In the genomic region with DNA sequence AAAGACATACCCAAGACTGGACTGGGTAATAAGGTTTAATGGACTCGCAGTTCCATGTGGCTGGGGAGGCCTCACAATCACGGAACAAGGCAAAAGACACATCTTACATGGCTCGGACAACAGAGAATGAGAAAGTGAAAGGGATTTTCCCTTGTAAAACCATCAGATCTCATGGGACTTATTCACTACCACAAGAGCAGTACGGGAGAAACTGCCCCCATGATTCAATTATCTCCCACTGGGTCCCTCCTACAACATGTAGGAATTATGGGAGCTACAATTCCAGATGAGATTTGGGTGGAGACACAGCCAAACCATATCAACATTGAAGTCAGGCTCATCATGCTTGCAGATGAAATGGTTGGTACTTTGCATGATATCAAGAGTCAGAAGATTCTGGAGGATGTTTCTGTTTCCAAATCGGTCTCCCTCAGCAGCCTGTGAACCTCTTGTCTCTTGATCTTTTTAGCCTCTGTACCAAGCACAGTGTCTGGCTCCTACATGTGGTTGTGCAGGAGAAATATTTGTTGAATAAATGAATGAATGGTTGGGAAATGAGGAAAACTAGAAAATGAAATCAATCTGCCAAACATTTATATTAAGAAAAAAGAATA, we compare ENCODE assay signal across 16 cellular contexts.
DNase-seq lines count a peak whose midpoint lies in the region; ATAC-seq and TF ChIP-seq lines count a peak whose summit lies in the region.
"Had no signal": no experiment of that assay in that cellular context is flagged by ENCODE, and none has a peak within 500 bp of the region (broad histone marks: within the 10 kb centered on the region; RNA-seq: fewer than 3 reads in every experiment).

No MANE protein-coding gene starts in this region.

- H3K27ac ChIP-seq in ovary = no peak overlapping the region
- H3K27ac ChIP-seq: lower lobe of right lung had no signal

- no peaks in the 10 kb centered on the region; the same call in 1 of the 2 replicates for H3K27me3 ChIP-seq in Caco-2 (replicated peaks; ENCODE audit: control insufficient read depth, insufficient read depth, low read length)
- H3K27me3 ChIP-seq in ovary = no peaks in the 10 kb centered on the region

- no peaks in the 10 kb centered on the region for H3K9me3 Mint-ChIP-seq in stimulated activated effector memory CD8-positive, alpha-beta T cell treated with anti-CD3 and anti-CD28 coated beads, Interleukin-12 subunit alpha, Interleukin-12 subunit beta, amount 100 ng/mL, for 72 hours
- H3K9me3 Mint-ChIP-seq in Caco-2 (ENCODE audit: unreplicated experiment) = no peaks in the 10 kb centered on the region
- H3K9me3 Mint-ChIP-seq: activated B cell treated with CpG ODN at 0.5 μM for 24 hours had no signal

- H3K9me3 ChIP-seq in Caco-2 (no peaks in the 10 kb centered on the region), ovary (no peaks in the 10 kb centered on the region)
- H3K9me3 ChIP-seq: lower lobe of right lung, SK-N-SH had no signal

- no peak overlapping the region for H3K4me3 Mint-ChIP-seq in stimulated activated effector memory CD8-positive, alpha-beta T cell treated with anti-CD3 and anti-CD28 coated beads, Interleukin-12 subunit alpha, Interleukin-12 subunit beta, amount 100 ng/mL, for 72 hours
- no peak overlapping the region for H3K4me3 Mint-ChIP-seq in Caco-2 (ENCODE audit: unreplicated experiment)
- H3K4me3 Mint-ChIP-seq: activated B cell treated with CpG ODN at 0.5 μM for 24 hours had no signal

- POLR2A ChIA-PET in Caco-2 (lab: Charles Lee) = no interaction called here

- H3K27ac Mint-ChIP-seq in stimulated activated effector memory CD8-positive, alpha-beta T cell treated with anti-CD3 and anti-CD28 coated beads, Interleukin-12 subunit alpha, Interleukin-12 subunit beta, amount 100 ng/mL, for 72 hours = no peak overlapping the region
- no peak overlapping the region for H3K27ac Mint-ChIP-seq in Caco-2 (ENCODE audit: unreplicated experiment)
- H3K27ac Mint-ChIP-seq: activated B cell treated with CpG ODN at 0.5 μM for 24 hours had no signal

- intact Hi-C loops in Caco-2 (cut with micrococcal nuclease; ENCODE audit: unreplicated experiment) = no loop called here
- intact Hi-C loops in ovary (cut with DNase I) = no loop called here

- H3K36me3 ChIP-seq in Caco-2 (ENCODE audit: control insufficient read depth, insufficient read depth, low read length) (no peaks in the 10 kb centered on the region), ovary (no peaks in the 10 kb centered on the region)
- H3K36me3 ChIP-seq: lower lobe of right lung had no signal

- no peaks in the 10 kb centered on the region for H3K4me1 ChIP-seq in Caco-2
- no peaks in the 10 kb centered on the region for H3K4me1 ChIP-seq in ovary (ENCODE audit: insufficient read depth)
- H3K4me1 ChIP-seq: lower lobe of right lung had no signal

- no TSS peak for BruUV-seq in Caco-2 (replicated peaks; lab: Mats Ljungman, UMichigan)

- ATAC-seq in GM18873 (IDR thresholded peaks at IDR 0.05; ENCODE audit: low FRiP score, unreplicated experiment) = peak; percentile 62
- ATAC-seq in GM21529 (IDR thresholded peaks at IDR 0.05; ENCODE audit: unreplicated experiment) = peak; percentile 75
- ATAC-seq in HG03064 (IDR thresholded peaks at IDR 0.05; ENCODE audit: low read depth, unreplicated experiment) = peak; percentile 69
- ATAC-seq in stimulated activated effector memory CD8-positive, alpha-beta T cell treated with anti-CD3 and anti-CD28 coated beads, Interleukin-12 subunit alpha, Interleukin-12 subunit beta, amount 100 ng/mL, for 72 hours = no peak
- ATAC-seq: HepG2, lower lobe of right lung had no signal

- WGBS in ovary, 3 donors = 95 to 96% (median 95%) methylated on average over 5 of the region's 5 CpGs

- H3K4me3 ChIP-seq in Caco-2 (ENCODE audit: low read depth, low read length) (no peak overlapping the region), ovary (no peak overlapping the region)
- H3K4me3 ChIP-seq: lower lobe of right lung had no signal

- H3K4me1 Mint-ChIP-seq in stimulated activated effector memory CD8-positive, alpha-beta T cell treated with anti-CD3 and anti-CD28 coated beads, Interleukin-12 subunit alpha, Interleukin-12 subunit beta, amount 100 ng/mL, for 72 hours = peaks cover 7% of the 10 kb centered on the region
- H3K4me1 Mint-ChIP-seq in Caco-2 (ENCODE audit: low read depth, unreplicated experiment) = no peaks in the 10 kb centered on the region

- TF ChIP-seq CTCF in Caco-2 (IDR thresholded peaks at IDR 0.05; ENCODE audit: insufficient read depth in 1 of 2, low read depth in 1 of 2, low read length in 1 of 2, severe bottlenecking in 1 of 2, unreplicated experiment in 1 of 2) = no peak
- TF ChIP-seq CTCF in ovary (IDR thresholded peaks at IDR 0.05) = no peak

- TF ChIP-seq POLR2A in ovary (IDR thresholded peaks at IDR 0.05) = no peak

- H3K27me3 Mint-ChIP-seq in Caco-2 (ENCODE audit: insufficient read depth, unreplicated experiment) = no peaks in the 10 kb centered on the region
- H3K27me3 Mint-ChIP-seq: activated B cell treated with CpG ODN at 0.5 μM for 24 hours had no signal

- DNase-seq in fibroblast of peridontal ligament (ENCODE audit: extremely low read depth) = peak; percentile 36
- DNase-seq in activated CD4-positive, alpha-beta T cell treated with anti-CD3 and anti-CD28 coated beads, Interleukin-2, amount 50 U/mL, for 1 hour = no peak
- DNase-seq in stimulated activated effector memory CD8-positive, alpha-beta T cell treated with anti-CD3 and anti-CD28 coated beads, Interleukin-12 subunit alpha, Interleukin-12 subunit beta, amount 100 ng/mL, for 72 hours (ENCODE audit: low spot score in 2 of 2) = no peak
- DNase-seq in Caco-2 = no peak
- no peak for DNase-seq in ovary
- DNase-seq: activated B cell treated with CpG ODN at 0.5 μM for 24 hours; activated T-cell treated with anti-CD3 and anti-CD28 coated beads, Interleukin-2, amount 50 U/mL, for 1 hour; GOT3; lower lobe of right lung; NCI-H1436 treated with DMSO at 0.1 percent for 48 hours; posterior cingulate gyrus; SK-N-SH had no signal

- CTCF ChIA-PET in Caco-2 (lab: Charles Lee) = no interaction called here

- no peak for TF ChIP-seq EP300 in ovary (IDR thresholded peaks at IDR 0.05)

- H3K36me3 Mint-ChIP-seq in stimulated activated effector memory CD8-positive, alpha-beta T cell treated with anti-CD3 and anti-CD28 coated beads, Interleukin-12 subunit alpha, Interleukin-12 subunit beta, amount 100 ng/mL, for 72 hours = no peaks in the 10 kb centered on the region
- H3K36me3 Mint-ChIP-seq in Caco-2 (ENCODE audit: insufficient read depth, unreplicated experiment) = peaks cover 6% of the 10 kb centered on the region
